ENCODE assay signal across 8 cellular contexts in genomic region chr18:57833441-57834101, GRCh38. TPM values are rescaled to one million over a fixed set of nuclear protein-coding genes. Genes with fewer than 3 reads are reported as not detected.
DNase-seq lines count a peak whose midpoint lies in the region; ATAC-seq, FAIRE-seq and TF ChIP-seq lines count a peak whose summit lies in the region.

No MANE protein-coding gene starts in this region.

- H3K14ac ChIP-seq in mesenchymal stem cell (ENCODE audit: low read length in 2 of 2) = no peak overlapping the region

- H3K18ac ChIP-seq in mesenchymal stem cell (ENCODE audit: low read depth in 1 of 2, low read length in 2 of 2) = no peak overlapping the region

- H2BK5ac ChIP-seq in mesenchymal stem cell (ENCODE audit: low read depth, low read length, poor library complexity, severe bottlenecking) = no peak overlapping the region

- peak; percentile 95 for DNase-seq in DMS53 (lab: John Stamatoyannopoulos, UW)
- DNase-seq in activated T-helper 1 cell treated with anti-CD3 and anti-CD28 coated beads, Interleukin-12 subunit alpha, Interleukin-12 subunit beta, Interleukin-2, Interleukin-4 antibody, amounts not matched to agents 30 ng/mL and 10 ng/mL and 1 ng/mL, durations not matched to agents 14 hours and 24 hours and 36 hours (ENCODE audit: low spot score) = peak; percentile 3
- peak; percentile 28 for DNase-seq in mesenchymal stem cell
- DNase-seq in kidney = no peak
- no peak for DNase-seq in amniotic stem cell (lab: John Stamatoyannopoulos, UW)
- no peak for DNase-seq in SIG-M5 (lab: John Stamatoyannopoulos, UW)

- no peaks in the 10 kb centered on the region for H3K27me3 ChIP-seq in mesenchymal stem cell (ENCODE audit: control insufficient read depth in 1 of 2, insufficient read depth in 1 of 2, low read length in 2 of 2)

- H4K8ac ChIP-seq in mesenchymal stem cell (ENCODE audit: low read length) = no peak overlapping the region

- FAIRE-seq in kidney (lab: Jason Lieb, UNC) = no peak

- intact Hi-C loops in activated T-helper 1 cell treated with anti-CD3 and anti-CD28 coated beads, Interleukin-12 subunit alpha, Interleukin-12 subunit beta, Interleukin-2, Interleukin-4 antibody, amounts not matched to agents 30 ng/mL and 10 ng/mL and 1 ng/mL, durations not matched to agents 14 hours and 24 hours and 36 hours (cut with micrococcal nuclease) = loop anchor here (1.0 to 10.0 kb wide), 6 partner anchors 8 to 1311 kb away; partner anchors contain the start of gene NARS1
- intact Hi-C loops in kidney (cut with DNase I) = no loop called here

- no peak overlapping the region for H2BK12ac ChIP-seq in mesenchymal stem cell (ENCODE audit: low read length in 2 of 2)

- H3K27ac ChIP-seq in mesenchymal stem cell (ENCODE audit: low read length, poor library complexity, severe bottlenecking) = peak overlapping the region; percentile 59
- H3K27ac ChIP-seq in kidney (ENCODE audit: low read depth in 2 of 2, low read length in 2 of 2) = no peak overlapping the region

- peak; percentile 55 for ATAC-seq in GM19324 (IDR thresholded peaks at IDR 0.05; ENCODE audit: low FRiP score, unreplicated experiment)
- peak; percentile 57 for ATAC-seq in HG03354 (IDR thresholded peaks at IDR 0.05; ENCODE audit: poor library complexity, severe bottlenecking, unreplicated experiment)

- H2AFZ ChIP-seq in mesenchymal stem cell (ENCODE audit: low read depth, low read length) = no peak overlapping the region

- H3K36me3 ChIP-seq in mesenchymal stem cell (ENCODE audit: control insufficient read depth in 1 of 2, insufficient read depth in 2 of 2, low read depth in 1 of 2, low read length in 2 of 2) (no peaks in the 10 kb centered on the region), kidney (ENCODE audit: control insufficient read depth in 1 of 2, insufficient read depth in 2 of 2, low read length in 2 of 2) (no peaks in the 10 kb centered on the region)

- no peak overlapping the region for H3K4ac ChIP-seq in mesenchymal stem cell (ENCODE audit: low read depth in 1 of 2, low read length in 2 of 2)

- H3K4me1 ChIP-seq in mesenchymal stem cell (ENCODE audit: control insufficient read depth, insufficient read depth, low read depth, low read length) (peaks cover 5% of the 10 kb centered on the region), kidney (ENCODE audit: control insufficient read depth in 1 of 2, insufficient read depth in 1 of 2, low read depth in 1 of 2, low read length in 2 of 2) (no peaks in the 10 kb centered on the region)

- peak overlapping the region; percentile 15 for H3K4me2 ChIP-seq in mesenchymal stem cell (ENCODE audit: low read length, poor library complexity, severe bottlenecking)

- H2BK15ac ChIP-seq in mesenchymal stem cell (ENCODE audit: low read depth, poor library complexity, severe bottlenecking) = no peak overlapping the region

- no peak for TF ChIP-seq CTCF in kidney (IDR thresholded peaks at IDR 0.05; ENCODE audit: borderline replicate concordance, extremely low read depth, insufficient read depth)

- H4K91ac ChIP-seq in mesenchymal stem cell (ENCODE audit: low read length) = no peak overlapping the region

- H3K9ac ChIP-seq in mesenchymal stem cell (ENCODE audit: low read length) (no peak overlapping the region), kidney (ENCODE audit: low read length in 2 of 2) (no peak overlapping the region)

- H3K4me3 ChIP-seq in mesenchymal stem cell (ENCODE audit: insufficient read depth in 1 of 2, low read depth in 1 of 2, low read length in 2 of 2) (no peak overlapping the region), kidney (ENCODE audit: low read length in 2 of 2) (peak overlapping the region in 1 of 2 donors; percentile 4)

- peaks cover 32% of the 10 kb centered on the region for H3K9me3 Mint-ChIP-seq in activated T-helper 1 cell treated with anti-CD3 and anti-CD28 coated beads, Interleukin-12 subunit alpha, Interleukin-12 subunit beta, Interleukin-2, Interleukin-4 antibody, amounts not matched to agents 30 ng/mL and 10 ng/mL and 1 ng/mL, durations not matched to agents 14 hours and 24 hours and 36 hours

- H3K79me1 ChIP-seq in mesenchymal stem cell (replicated peaks; ENCODE audit: low read length, poor library complexity, severe bottlenecking) = no peaks in the 10 kb centered on the region

- H3K23ac ChIP-seq in mesenchymal stem cell (ENCODE audit: low read length in 2 of 2) = no peak overlapping the region

- H2AK5ac ChIP-seq in mesenchymal stem cell (ENCODE audit: low read length, severe bottlenecking) = no peak overlapping the region

- H3K9me3 ChIP-seq in mesenchymal stem cell (ENCODE audit: control insufficient read depth, low read length) = no peaks in the 10 kb centered on the region
- no peaks in the 10 kb centered on the region for H3K9me3 ChIP-seq in kidney (ENCODE audit: control insufficient read depth in 1 of 2, low read length in 2 of 2)

- peaks cover 34% of the 10 kb centered on the region for H3K4me1 Mint-ChIP-seq in activated T-helper 1 cell treated with anti-CD3 and anti-CD28 coated beads, Interleukin-12 subunit alpha, Interleukin-12 subunit beta, Interleukin-2, Interleukin-4 antibody, amounts not matched to agents 30 ng/mL and 10 ng/mL and 1 ng/mL, durations not matched to agents 14 hours and 24 hours and 36 hours (ENCODE audit: low read depth)

- H3K27ac Mint-ChIP-seq in activated T-helper 1 cell treated with anti-CD3 and anti-CD28 coated beads, Interleukin-12 subunit alpha, Interleukin-12 subunit beta, Interleukin-2, Interleukin-4 antibody, amounts not matched to agents 30 ng/mL and 10 ng/mL and 1 ng/mL, durations not matched to agents 14 hours and 24 hours and 36 hours = peak overlapping the region; percentile 25

- H3K36me3 Mint-ChIP-seq in activated T-helper 1 cell treated with anti-CD3 and anti-CD28 coated beads, Interleukin-12 subunit alpha, Interleukin-12 subunit beta, Interleukin-2, Interleukin-4 antibody, amounts not matched to agents 30 ng/mL and 10 ng/mL and 1 ng/mL, durations not matched to agents 14 hours and 24 hours and 36 hours (ENCODE audit: low read depth) = peaks cover 3% of the 10 kb centered on the region

- H3K27me3 Mint-ChIP-seq in activated T-helper 1 cell treated with anti-CD3 and anti-CD28 coated beads, Interleukin-12 subunit alpha, Interleukin-12 subunit beta, Interleukin-2, Interleukin-4 antibody, amounts not matched to agents 30 ng/mL and 10 ng/mL and 1 ng/mL, durations not matched to agents 14 hours and 24 hours and 36 hours (ENCODE audit: insufficient read depth) = peaks cover 14% of the 10 kb centered on the region

- 63% methylated on average over 6 of the region's 8 CpGs for WGBS in mesenchymal stem cell

- H3K4me3 Mint-ChIP-seq in activated T-helper 1 cell treated with anti-CD3 and anti-CD28 coated beads, Interleukin-12 subunit alpha, Interleukin-12 subunit beta, Interleukin-2, Interleukin-4 antibody, amounts not matched to agents 30 ng/mL and 10 ng/mL and 1 ng/mL, durations not matched to agents 14 hours and 24 hours and 36 hours = peak overlapping the region; percentile 68

- no peak overlapping the region for H2BK120ac ChIP-seq in mesenchymal stem cell (ENCODE audit: low read depth, low read length)

RNA-seq across cellular contexts. Expression of gene ATP8B1, which starts 30.5 kb away (rescaled TPM):
- 0.05 and 0.16 TPM in 2 replicates for total RNA-seq in activated T-helper 1 cell treated with anti-CD3 and anti-CD28 coated beads, Interleukin-12 subunit alpha, Interleukin-12 subunit beta, Interleukin-2, Interleukin-4 antibody, amounts not matched to agents 30 ng/mL and 10 ng/mL and 1 ng/mL, durations not matched to agents 14 hours and 24 hours and 36 hours
- polyA plus RNA-seq in mesenchymal stem cell (2013, experiment 1 of 2) = 4.3 TPM
- polyA plus RNA-seq in mesenchymal stem cell (2013, experiment 2 of 2) = 4.2 TPM
- total RNA-seq in kidney = 40.8 TPM
- polyA plus RNA-seq in kidney (ENCODE audit: insufficient read depth, low read depth, low replicate concordance) = 5.2 TPM

Comparison
In these comparisons a context has a peak if more than half of its experiments do, and no peak if none do; other contexts are left out.
1. DNase-seq: peak in DMS53 (single experiment), activated T-helper 1 cell treated with anti-CD3 and anti-CD28 coated beads, Interleukin-12 subunit alpha, Interleukin-12 subunit beta, Interleukin-2, Interleukin-4 antibody, amounts not matched to agents 30 ng/mL and 10 ng/mL and 1 ng/mL, durations not matched to agents 14 hours and 24 hours and 36 hours (single experiment) and mesenchymal stem cell (single experiment); none in kidney (single experiment), amniotic stem cell (single experiment) and SIG-M5 (single experiment).
2. RNA of gene ATP8B1, which starts 30.5 kb away (total RNA-seq): 40.8 TPM in kidney (single experiment); 0.05 to 0.16 TPM in activated T-helper 1 cell treated with anti-CD3 and anti-CD28 coated beads, Interleukin-12 subunit alpha, Interleukin-12 subunit beta, Interleukin-2, Interleukin-4 antibody, amounts not matched to agents 30 ng/mL and 10 ng/mL and 1 ng/mL, durations not matched to agents 14 hours and 24 hours and 36 hours; every median in the first group is over 10 times any median in the second.